In the genomic region with DNA sequence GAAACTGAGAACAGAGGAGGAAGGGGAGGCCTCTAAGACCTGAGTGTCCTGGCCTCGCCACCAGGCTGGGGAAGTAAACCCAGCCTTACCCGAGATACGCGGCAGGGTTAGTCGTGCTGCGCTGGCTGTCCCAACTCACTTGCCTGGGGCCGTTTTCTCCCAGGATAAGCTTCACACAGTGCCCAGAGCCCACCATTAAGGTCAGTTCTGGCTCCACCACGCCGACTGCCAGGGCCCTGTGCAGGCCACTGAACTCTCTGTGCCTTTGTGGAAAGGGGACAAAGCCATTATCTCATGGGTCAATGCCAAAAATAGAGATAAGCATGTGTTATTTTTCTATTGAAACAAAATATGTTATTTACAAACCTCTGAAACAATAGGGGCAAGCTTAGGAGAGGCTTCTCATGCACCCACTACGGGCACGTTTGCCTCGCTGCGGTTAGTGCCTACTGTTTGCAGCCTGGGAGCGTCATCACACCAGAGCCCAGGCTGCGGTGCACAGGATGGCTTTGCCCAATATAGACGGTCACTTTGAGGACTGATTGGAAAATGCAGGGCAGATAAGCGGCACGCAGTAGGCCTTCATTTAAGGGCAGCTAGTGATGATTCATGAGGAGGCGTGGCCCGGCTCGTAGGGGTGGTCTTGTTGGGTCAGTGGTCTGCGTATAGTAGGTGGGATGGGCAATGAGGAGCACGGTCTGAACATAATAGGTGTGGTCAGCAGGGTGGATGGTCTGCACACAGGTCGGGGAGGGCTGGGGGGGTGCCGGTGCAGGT, we compare ENCODE assay signal across 29 cellular contexts.
"Had no signal": no experiment of that assay in that cellular context is flagged by ENCODE, and none has a peak within 500 bp of the region (broad histone marks: within the 10 kb centered on the region; RNA-seq: fewer than 3 reads in every experiment).

No MANE protein-coding gene starts in this region.

- H3K27ac Mint-ChIP-seq: activated CD8-positive, alpha-beta T cell treated with anti-CD3 and anti-CD28 coated beads for 36 hours; activated naive CD8-positive, alpha-beta T cell treated with anti-CD3 and anti-CD28 coated beads, Interleukin-2, amount 10 ng/mL, durations not matched to agents 7 days and 5 days; activated T-cell treated with anti-CD3 and anti-CD28 coated beads, Interleukin-2, amount 50 U/mL, for 72 hours; activated T-helper 2 cell treated with anti-CD3 and anti-CD28 coated beads, Interferon-gamma antibody, Interleukin-2, Interleukin-4, amounts not matched to agents 10 μg/mL and 5 μg/mL and 100 μg/mL, durations not matched to agents 14 hours and 24 hours and 36 hours; T-helper 17 cell had no signal

- FAIRE-seq: TTC549 had no signal

- ATAC-seq: activated CD4-positive, CD25-positive, alpha-beta regulatory T cell treated with anti-CD3 and anti-CD28 coated beads, Interleukin-2, amount 50 U/mL, for 24 hours; activated CD8-positive, alpha-beta T cell treated with anti-CD3 and anti-CD28 coated beads for 36 hours; activated T-cell treated with anti-CD3 and anti-CD28 coated beads, Interleukin-2, amount 50 U/mL, for 72 hours; T-helper 17 cell had no signal

- H3K4me3 Mint-ChIP-seq: activated CD8-positive, alpha-beta T cell treated with anti-CD3 and anti-CD28 coated beads for 36 hours; activated naive CD8-positive, alpha-beta T cell treated with anti-CD3 and anti-CD28 coated beads, Interleukin-2, amount 10 ng/mL, durations not matched to agents 7 days and 5 days; activated T-cell treated with anti-CD3 and anti-CD28 coated beads, Interleukin-2, amount 50 U/mL, for 72 hours; T-helper 17 cell had no signal

- H3K27me3 ChIP-seq: adrenal gland, breast epithelium, SJSA1 had no signal

- DNase-seq: activated CD4-positive, alpha-beta T cell treated with anti-CD3 and anti-CD28 coated beads for 4 hours; activated CD8-positive, alpha-beta memory T cell treated with anti-CD3 and anti-CD28 coated beads, Interleukin-2, amount 50 U/mL, for 4 hours; activated CD8-positive, alpha-beta T cell treated with anti-CD3 and anti-CD28 coated beads for 36 hours; activated gamma-delta T cell treated with Interleukin-2 at 50 U/mL for 16 hours; activated naive CD4-positive, alpha-beta T cell treated with anti-CD3 and anti-CD28 coated beads, Interleukin-2, amount 50 U/mL, for 16 hours; activated naive CD8-positive, alpha-beta T cell treated with anti-CD3 and anti-CD28 coated beads, Interleukin-2, amount 10 ng/mL, durations not matched to agents 7 days and 5 days; activated T-cell treated with anti-CD3 and anti-CD28 coated beads, Interleukin-2, amount 50 U/mL, for 72 hours; anterior cingulate cortex; caudate nucleus; Karpas-422; NCI-H1105 treated with DMSO at 0.1 percent for 48 hours; NCI-H1436 treated with DMSO at 0.1 percent for 48 hours; NCI-H187; NCI-H2081 treated with DMSO at 0.1 percent for 48 hours; NCI-H2171 treated with DMSO at 0.1 percent for 48 hours; NCI-H226; NCI-H510A; NCI-H526 treated with DMSO at 0.1 percent for 48 hours; NCI-H82; SHP77; T-helper 17 cell; T-helper 9 cell; WERI-Rb-1 had no signal

- H3K4me3 ChIP-seq: adrenal gland, breast epithelium, SJSA1 had no signal

- H3K36me3 Mint-ChIP-seq: activated naive CD8-positive, alpha-beta T cell treated with anti-CD3 and anti-CD28 coated beads, Interleukin-2, amount 10 ng/mL, durations not matched to agents 7 days and 5 days had no signal

- H3K9me3 Mint-ChIP-seq: activated CD8-positive, alpha-beta T cell treated with anti-CD3 and anti-CD28 coated beads for 36 hours; activated naive CD8-positive, alpha-beta T cell treated with anti-CD3 and anti-CD28 coated beads, Interleukin-2, amount 10 ng/mL, durations not matched to agents 7 days and 5 days; activated T-cell treated with anti-CD3 and anti-CD28 coated beads, Interleukin-2, amount 50 U/mL, for 72 hours; activated T-helper 2 cell treated with anti-CD3 and anti-CD28 coated beads, Interferon-gamma antibody, Interleukin-2, Interleukin-4, amounts not matched to agents 10 μg/mL and 5 μg/mL and 100 μg/mL, durations not matched to agents 14 hours and 24 hours and 36 hours had no signal

- H3K4me1 Mint-ChIP-seq: activated naive CD8-positive, alpha-beta T cell treated with anti-CD3 and anti-CD28 coated beads, Interleukin-2, amount 10 ng/mL, durations not matched to agents 7 days and 5 days; T-helper 17 cell had no signal

- H3K36me3 ChIP-seq: adrenal gland, breast epithelium, WERI-Rb-1 had no signal

- H3K27ac ChIP-seq: adrenal gland, breast epithelium, SJSA1, WERI-Rb-1 had no signal

- H3K4me1 ChIP-seq: breast epithelium, SJSA1 had no signal

- H3K9me3 ChIP-seq: adrenal gland, breast epithelium, SJSA1 had no signal

- H3K27me3 Mint-ChIP-seq: activated CD8-positive, alpha-beta T cell treated with anti-CD3 and anti-CD28 coated beads for 36 hours; activated naive CD8-positive, alpha-beta T cell treated with anti-CD3 and anti-CD28 coated beads, Interleukin-2, amount 10 ng/mL, durations not matched to agents 7 days and 5 days; T-helper 17 cell had no signal
